ENCODE assay signal across 12 cellular contexts in genomic region chr13:75685239-75685697, GRCh38. TPM values are rescaled to one million over a fixed set of nuclear protein-coding genes. Genes with fewer than 3 reads are reported as not detected.
DNase-seq lines count a peak whose midpoint lies in the region; ATAC-seq and TF ChIP-seq lines count a peak whose summit lies in the region.
"Had no signal": no experiment of that assay in that cellular context is flagged by ENCODE, and none has a peak within 500 bp of the region (broad histone marks: within the 10 kb centered on the region; RNA-seq: fewer than 3 reads in every experiment).

No MANE protein-coding gene starts in this region.

- no peaks in the 10 kb centered on the region for H4K20me1 ChIP-seq in GM23338 (replicated peaks; ENCODE audit: insufficient read depth)

- peak; percentile 74 for ATAC-seq in GM23338
- ATAC-seq in GM19395 (IDR thresholded peaks at IDR 0.05; ENCODE audit: unreplicated experiment): no peak
- no peak for ATAC-seq in HG03432 (IDR thresholded peaks at IDR 0.05; ENCODE audit: unreplicated experiment)
- ATAC-seq: T-cell had no signal

- no peak overlapping the region for H3K4me3 Mint-ChIP-seq in GM23338
- H3K4me3 Mint-ChIP-seq: central memory CD8-positive, alpha-beta T cell; neural crest cell; T-cell had no signal

- H3K9me3 Mint-ChIP-seq in GM23338: no peaks in the 10 kb centered on the region; the same call in 2 of the 3 replicates
- H3K9me3 Mint-ChIP-seq: central memory CD8-positive, alpha-beta T cell; neural crest cell; T-cell had no signal

- intact Hi-C loops in ovary (cut with DNase I): loop anchor here in 2 of 4 donors (5.0 to 10.0 kb wide), 2 partner anchors 187 to 1220 kb away; no protein-coding TSS in a partner anchor

- TF ChIP-seq EP300 in ovary (IDR thresholded peaks at IDR 0.05): no peak

- no peak overlapping the region for H2AFZ ChIP-seq in GM23338

- 10 to 29% (median 23%) methylated on average over 2 of the region's 2 CpGs for WGBS in ovary, 3 donors

- no peak for TF ChIP-seq POLR2A in ovary (IDR thresholded peaks at IDR 0.05)

- H3K27ac Mint-ChIP-seq in GM23338: peak overlapping the region; percentile 53
- H3K27ac Mint-ChIP-seq: T-cell had no signal

- H3K4me1 Mint-ChIP-seq in GM23338: peaks cover 13% of the 10 kb centered on the region
- H3K4me1 Mint-ChIP-seq: neural crest cell had no signal

- no peaks in the 10 kb centered on the region for H3K9me2 ChIP-seq in GM23338 (ENCODE audit: insufficient read depth)

- H3K79me2 ChIP-seq in GM23338 (replicated peaks; ENCODE audit: insufficient read depth): no peaks in the 10 kb centered on the region

- H3K27me3 ChIP-seq in GM23338 (ENCODE audit: insufficient read depth) (no peaks in the 10 kb centered on the region), ovary (no peaks in the 10 kb centered on the region)

- no peak overlapping the region; the same call in 1 of the 2 replicates for H3K4me2 ChIP-seq in GM23338

- H3K4me3 ChIP-seq in AG04449 (ENCODE audit: low read depth, low read length) (no peak overlapping the region; the same call in 1 of the 2 replicates), GM23338 (no peak overlapping the region), ovary (no peak overlapping the region)
- H3K4me3 ChIP-seq: thoracic aorta had no signal

- peak; percentile 84 for DNase-seq in AG04449 (ENCODE audit: low read depth, low spot score)
- DNase-seq in GM23338 (ENCODE audit: low spot score): peak; percentile 57
- DNase-seq in SK-MEL-5 (ENCODE audit: low read depth, low spot score): peak; percentile 40
- peak; percentile 14 for DNase-seq in hepatic stellate cell (ENCODE audit: low spot score)
- DNase-seq in ovary: no peak
- no peak for DNase-seq in GM20000 (ENCODE audit: low spot score)
- DNase-seq: T-cell had no signal

- no peaks in the 10 kb centered on the region for H3K36me3 ChIP-seq in GM23338 (ENCODE audit: insufficient read depth)
- H3K36me3 ChIP-seq in ovary: no peaks in the 10 kb centered on the region
- H3K36me3 ChIP-seq: thoracic aorta had no signal

- no peaks in the 10 kb centered on the region; the same call in 2 of the 3 replicates for H3K36me3 Mint-ChIP-seq in GM23338 (ENCODE audit: low read depth)

- CTCF ChIA-PET in AG04449 (lab: Yijun Ruan, JAX): interaction anchor here (0.7 to 6.7 kb wide), 8 partner anchors 9 to 789 kb away, joined by 3 to 106 read pairs (median 4); partner anchors contain the start of gene UCHL3

- POLR2A ChIA-PET in AG04449 (lab: Yijun Ruan, JAX): interaction anchor here (0.6 to 0.8 kb wide), 3 partner anchors 64 to 1494 kb away, joined by 3 to 4 read pairs (median 3); no protein-coding TSS in a partner anchor

- H3K4me1 ChIP-seq in GM23338 (ENCODE audit: insufficient read depth) (peaks cover 18% of the 10 kb centered on the region), ovary (ENCODE audit: insufficient read depth) (peaks cover 2% of the 10 kb centered on the region)

- no peaks in the 10 kb centered on the region for H3K27me3 Mint-ChIP-seq in GM23338 (ENCODE audit: insufficient read depth, low read depth, poor library complexity)
- H3K27me3 Mint-ChIP-seq: central memory CD8-positive, alpha-beta T cell; T-cell had no signal

- in situ Hi-C loops in SK-MEL-5 (cut with HindIII; ENCODE audit: low pct_unique_long_range_greater_than_20kb, low sequenced_read_pairs): no loop called here

- TF ChIP-seq CTCF in AG04449 (IDR thresholded peaks at IDR 0.05; ENCODE audit: insufficient read depth, low read length, missing control alignments): peak; percentile 61
- peak; percentile 40 to 45 for TF ChIP-seq CTCF in GM23338 (conservative IDR thresholded peaks at IDR 0.05; ENCODE audit: low read depth in 2 of 2)
- no peak for TF ChIP-seq CTCF in ovary (IDR thresholded peaks at IDR 0.05)
- no peak for TF ChIP-seq CTCF in GM20000 (IDR thresholded peaks at IDR 0.05; ENCODE audit: extremely low read depth, missing control alignments)

- no peaks in the 10 kb centered on the region for H3K9me3 ChIP-seq in ovary
- H3K9me3 ChIP-seq: thoracic aorta had no signal

- H3F3A ChIP-seq in GM23338 (replicated peaks; ENCODE audit: low read depth): no peaks in the 10 kb centered on the region

- H3K27ac ChIP-seq in GM23338 (ENCODE audit: low read depth): peak overlapping the region; percentile 15; the same call in 1 of the 2 replicates
- H3K27ac ChIP-seq in ovary: no peak overlapping the region

TF ChIP-seq in GM23338, 12 proteins besides CTCF, POLR2A, EP300 and RAD21 (continues in another document):
- no peak for TF ChIP-seq CREB1 (CRISPR knock-in tag; IDR thresholded peaks at IDR 0.05; ENCODE audit: low read depth)
- TF ChIP-seq ETS1 (IDR thresholded peaks at IDR 0.05): no peak
- no peak for TF ChIP-seq POLR2AphosphoS5 (IDR thresholded peaks at IDR 0.05; ENCODE audit: low read depth)
- no peak for TF ChIP-seq ZNF462 (CRISPR knock-in tag; IDR thresholded peaks at IDR 0.05)
- no peak for TF ChIP-seq ZNF114 (CRISPR knock-in tag; IDR thresholded peaks at IDR 0.05)
- peak; percentile 38; the same call in 1 of the 2 replicates for TF ChIP-seq NANOG (IDR thresholded peaks at IDR 0.05; ENCODE audit: borderline replicate concordance)
- no peak for TF ChIP-seq EZH2 (IDR thresholded peaks at IDR 0.05; ENCODE audit: low read depth, unreplicated experiment)

RNA-seq across cellular contexts. Expression of gene LMO7, which starts 49.1 kb away (rescaled TPM):
- total RNA-seq in GM23338 (2014; rRNA removed; shearing (Covaris generic)): 16.4 and 22.3 TPM in 2 replicates
- polyA plus RNA-seq in GM23338 (2016; fragmentation: Nextera tagmentation; extraction: Ambion mirVana) (20.2 and 26.9 TPM in 2 replicates), ovary (10 to 100 TPM; 14.4 to 20.1 TPM)
- 2.4 and 5.9 TPM in 2 replicates for total RNA-seq in SK-MEL-5 (2014; rRNA removed; shearing (Covaris generic))
- 2.0 and 2.3 TPM in 2 replicates for polyA plus RNA-seq in SK-MEL-5 (2015; cell fraction: cytosol; rRNA removed)
- polyA plus RNA-seq in SK-MEL-5 (2015; cell fraction: nucleus; rRNA removed): 6.0 and 10.2 TPM in 2 replicates
- 10 to 100 TPM in 6 of 7 donors, 1 to 10 TPM in 1; 9.6 to 60.7 (median 26.5) TPM for total RNA-seq in ovary

Comparison
In these comparisons a context has a peak if more than half of its experiments do, and no peak if none do; other contexts are left out.
1. DNase-seq: peak in AG04449 (single experiment), GM23338 (single experiment), SK-MEL-5 (single experiment) and hepatic stellate cell (single experiment); none in ovary (0 of 5) and GM20000 (single experiment).
2. CTCF ChIP-seq: peak in AG04449 (single experiment) and GM23338 (2 of 2); none in ovary (0 of 3) and GM20000 (single experiment).